In genomic region chr2:217256261-217256660, GRCh38 we compare ENCODE assay signal across 19 cellular contexts.
DNase-seq lines count a peak whose midpoint lies in the region; ATAC-seq and TF ChIP-seq lines count a peak whose summit lies in the region.
"Had no signal": no experiment of that assay in that cellular context is flagged by ENCODE, and none has a peak within 500 bp of the region (broad histone marks: within the 10 kb centered on the region; RNA-seq: fewer than 3 reads in every experiment).

No MANE protein-coding gene starts in this region.

- H3K4me3 ChIP-seq in SJCRH30 (no peak overlapping the region), stomach (no peak overlapping the region)
- H3K4me3 ChIP-seq: heart right ventricle, MG63, prostate gland had no signal

- ATAC-seq in GM21576 (IDR thresholded peaks at IDR 0.05; ENCODE audit: unreplicated experiment) = no peak
- ATAC-seq in GM18502 (IDR thresholded peaks at IDR 0.05; ENCODE audit: poor library complexity, unreplicated experiment) = no peak

- H3K27ac ChIP-seq in SJCRH30 (peak overlapping the region; percentile 63), stomach (no peak overlapping the region)
- H3K27ac ChIP-seq: heart right ventricle, prostate gland had no signal

- intact Hi-C loops in stomach (cut with DNase I; ENCODE audit: low total_unique reads) = no loop called here

- H3K9me3 ChIP-seq in SJCRH30 (replicated peaks) (no peaks in the 10 kb centered on the region), stomach (no peaks in the 10 kb centered on the region)
- H3K9me3 ChIP-seq: heart right ventricle, MG63, prostate gland had no signal

- no peak for TF ChIP-seq EP300 in stomach (IDR thresholded peaks at IDR 0.05)

- WGBS in stomach, 5 donors = 57 to 68% (median 62%) methylated on average over 3 of the region's 3 CpGs

- no peaks in the 10 kb centered on the region for H3K27me3 ChIP-seq in SJCRH30
- no peaks in the 10 kb centered on the region for H3K27me3 ChIP-seq in stomach
- H3K27me3 ChIP-seq: MG63 had no signal

- DNase-seq in DMS79 treated with DMSO at 0.1 percent for 48 hours (lab: John Stamatoyannopoulos, UW) (peak; percentile 100), SJCRH30 (peak; percentile 86 to 94), iris pigment epithelial cell (ENCODE audit: low read depth) (peak; percentile 68), renal cortical epithelial cell (ENCODE audit: low read depth) (peak; percentile 77), stomach (no peak), hippocampal formation (lab: John Stamatoyannopoulos, UW) (no peak)
- DNase-seq: activated effector memory CD4-positive, alpha-beta T cell treated with anti-CD3 and anti-CD28 coated beads, Interleukin-2, amount 50 U/mL, for 16 hours; anterior cingulate cortex; C1 segment of cervical spinal cord; dermis blood vessel endothelial cell; GOT3; heart right ventricle; MG63; NCI-H1930; NCI-H774; stimulated activated CD4-positive, alpha-beta T cell treated with anti-CD3 and anti-CD28 coated beads, Interleukin-15, amount 100 ng/mL, for 24 hours had no signal

- TF ChIP-seq CTCF in stomach (IDR thresholded peaks at IDR 0.05) = no peak

- TF ChIP-seq POLR2A in stomach (IDR thresholded peaks at IDR 0.05) = no peak

- H3K36me3 ChIP-seq in SJCRH30 (no peaks in the 10 kb centered on the region), stomach (no peaks in the 10 kb centered on the region)
- H3K36me3 ChIP-seq: heart right ventricle, MG63, prostate gland had no signal

- H3K4me1 ChIP-seq in SJCRH30 (peaks cover 27% of the 10 kb centered on the region), stomach (peaks cover 0 to 10% (median 0%) of the 10 kb centered on the region in 4 donors)

Comparison
In these comparisons a context has a peak if more than half of its experiments do, and no peak if none do; other contexts are left out.
1. DNase-seq: peak in DMS79 treated with DMSO at 0.1 percent for 48 hours (single experiment), SJCRH30 (2 of 2), iris pigment epithelial cell (single experiment) and renal cortical epithelial cell (single experiment); none in stomach (single experiment) and hippocampal formation (0 of 2).